ENCODE assay signal across 1 cellular context in the genomic region with DNA sequence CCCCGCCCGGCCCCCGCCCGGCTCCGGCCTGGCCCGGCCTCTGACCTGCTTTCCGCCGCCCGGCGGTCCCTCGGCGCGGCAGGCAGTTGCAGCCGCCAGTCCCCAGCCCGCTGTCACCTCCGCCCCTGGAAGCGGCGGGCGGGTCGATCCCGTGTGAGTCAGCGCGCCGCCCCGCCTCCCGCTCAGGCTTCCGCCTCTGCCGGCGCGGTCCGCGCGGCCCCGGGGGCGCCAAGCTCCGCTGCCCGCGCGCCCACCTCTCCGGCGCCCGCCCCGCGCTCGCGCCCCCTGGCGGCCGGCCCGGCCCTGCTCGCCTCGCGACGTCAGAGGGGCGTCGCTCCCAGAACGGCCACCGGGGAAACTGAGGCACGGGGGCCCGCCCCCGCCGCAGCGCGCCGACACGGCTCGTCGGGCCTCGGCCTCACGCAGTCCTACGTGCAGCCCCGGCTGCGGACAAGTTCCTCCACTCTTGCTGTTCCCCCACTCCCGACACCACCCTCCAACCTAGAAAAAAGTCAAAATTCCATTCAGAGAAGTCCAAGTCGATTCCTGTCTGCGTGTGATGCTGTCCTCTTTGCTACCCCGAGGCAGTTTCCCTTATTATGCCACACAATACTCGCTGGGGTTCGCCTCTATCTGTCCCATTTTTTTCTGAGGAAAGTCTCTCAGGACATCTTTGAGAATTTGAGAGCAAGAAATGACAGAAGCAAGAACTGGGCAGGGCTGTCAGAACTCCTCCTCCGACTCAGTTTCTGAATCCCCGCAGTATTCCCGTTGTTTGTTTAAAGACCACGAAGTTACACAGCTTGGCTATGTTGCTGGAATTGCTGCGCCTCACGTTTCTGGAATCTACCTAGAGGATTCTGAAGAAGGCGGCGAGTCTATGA.
TF ChIP-seq lines count a peak whose summit lies in the region.

A gene with protein sequence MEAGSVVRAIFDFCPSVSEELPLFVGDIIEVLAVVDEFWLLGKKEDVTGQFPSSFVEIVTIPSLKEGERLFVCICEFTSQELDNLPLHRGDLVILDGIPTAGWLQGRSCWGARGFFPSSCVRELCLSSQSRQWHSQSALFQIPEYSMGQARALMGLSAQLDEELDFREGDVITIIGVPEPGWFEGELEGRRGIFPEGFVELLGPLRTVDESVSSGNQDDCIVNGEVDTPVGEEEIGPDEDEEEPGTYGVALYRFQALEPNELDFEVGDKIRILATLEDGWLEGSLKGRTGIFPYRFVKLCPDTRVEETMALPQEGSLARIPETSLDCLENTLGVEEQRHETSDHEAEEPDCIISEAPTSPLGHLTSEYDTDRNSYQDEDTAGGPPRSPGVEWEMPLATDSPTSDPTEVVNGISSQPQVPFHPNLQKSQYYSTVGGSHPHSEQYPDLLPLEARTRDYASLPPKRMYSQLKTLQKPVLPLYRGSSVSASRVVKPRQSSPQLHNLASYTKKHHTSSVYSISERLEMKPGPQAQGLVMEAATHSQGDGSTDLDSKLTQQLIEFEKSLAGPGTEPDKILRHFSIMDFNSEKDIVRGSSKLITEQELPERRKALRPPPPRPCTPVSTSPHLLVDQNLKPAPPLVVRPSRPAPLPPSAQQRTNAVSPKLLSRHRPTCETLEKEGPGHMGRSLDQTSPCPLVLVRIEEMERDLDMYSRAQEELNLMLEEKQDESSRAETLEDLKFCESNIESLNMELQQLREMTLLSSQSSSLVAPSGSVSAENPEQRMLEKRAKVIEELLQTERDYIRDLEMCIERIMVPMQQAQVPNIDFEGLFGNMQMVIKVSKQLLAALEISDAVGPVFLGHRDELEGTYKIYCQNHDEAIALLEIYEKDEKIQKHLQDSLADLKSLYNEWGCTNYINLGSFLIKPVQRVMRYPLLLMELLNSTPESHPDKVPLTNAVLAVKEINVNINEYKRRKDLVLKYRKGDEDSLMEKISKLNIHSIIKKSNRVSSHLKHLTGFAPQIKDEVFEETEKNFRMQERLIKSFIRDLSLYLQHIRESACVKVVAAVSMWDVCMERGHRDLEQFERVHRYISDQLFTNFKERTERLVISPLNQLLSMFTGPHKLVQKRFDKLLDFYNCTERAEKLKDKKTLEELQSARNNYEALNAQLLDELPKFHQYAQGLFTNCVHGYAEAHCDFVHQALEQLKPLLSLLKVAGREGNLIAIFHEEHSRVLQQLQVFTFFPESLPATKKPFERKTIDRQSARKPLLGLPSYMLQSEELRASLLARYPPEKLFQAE (N-terminal part only) (minus strand): TSS at position 155 of the 884 bp plus-strand sequence. CDS start 37,823 bp downstream, outside the sequence.

TF ChIP-seq in H1, 55 proteins besides CTCF, POLR2A, EP300 and RAD21:
- TF ChIP-seq JUND (IDR thresholded peaks at IDR 0.05; ENCODE audit: low read length) (no peak), JUN (IDR thresholded peaks at IDR 0.05; ENCODE audit: low read depth, low read length) (no peak), PHF8 (conservative IDR thresholded peaks at IDR 0.05; ENCODE audit: low read depth, low read length) (peak; percentile 6; the same call in 1 of the 2 replicates), SIRT6 (IDR thresholded peaks at IDR 0.05; ENCODE audit: low read length) (no peak), FOSL1 (IDR thresholded peaks at IDR 0.05; ENCODE audit: insufficient read depth, low read depth, low read length) (no peak), EZH2 (IDR thresholded peaks at IDR 0.05; ENCODE audit: low read depth, low read length, severe bottlenecking) (no peak), NRF1 (IDR thresholded peaks at IDR 0.05; ENCODE audit: low read depth, low read length) (no peak), TBP (IDR thresholded peaks at IDR 0.05; ENCODE audit: low read depth, low read length) (peak; percentile 23; the same call in 1 of the 2 replicates), RBBP5 (IDR thresholded peaks at IDR 0.05; ENCODE audit: borderline replicate concordance, low read depth, low read length) (no peak), SIN3A (conservative IDR thresholded peaks at IDR 0.05 in 1 of 2, IDR thresholded peaks at IDR 0.05 in 1 of 2; ENCODE audit: low read depth in 1 of 2, low read length in 2 of 2) (no peak), TAF1 (IDR thresholded peaks at IDR 0.05; ENCODE audit: low read depth, low read length) (peak; percentile 39), GABPA (IDR thresholded peaks at IDR 0.05; ENCODE audit: borderline replicate concordance, insufficient read depth, low read length) (no peak), CREB1 (IDR thresholded peaks at IDR 0.05) (peak; percentile 83), SP1 (IDR thresholded peaks at IDR 0.05; ENCODE audit: low read depth, low read length) (no peak), EGR1 (IDR thresholded peaks at IDR 0.05; ENCODE audit: borderline replicate concordance, low read depth, low read length) (no peak; the same call in 1 of the 2 replicates), ASH2L (IDR thresholded peaks at IDR 0.05; ENCODE audit: low read length) (peak; percentile 30), CTBP2 (IDR thresholded peaks at IDR 0.05; ENCODE audit: borderline replicate concordance, insufficient read depth, insufficient read length, low read length) (no peak), KDM4A (IDR thresholded peaks at IDR 0.05; ENCODE audit: low read depth, low read length, severe bottlenecking) (peak; percentile 45)
- TF ChIP-seq, protein P1, sequence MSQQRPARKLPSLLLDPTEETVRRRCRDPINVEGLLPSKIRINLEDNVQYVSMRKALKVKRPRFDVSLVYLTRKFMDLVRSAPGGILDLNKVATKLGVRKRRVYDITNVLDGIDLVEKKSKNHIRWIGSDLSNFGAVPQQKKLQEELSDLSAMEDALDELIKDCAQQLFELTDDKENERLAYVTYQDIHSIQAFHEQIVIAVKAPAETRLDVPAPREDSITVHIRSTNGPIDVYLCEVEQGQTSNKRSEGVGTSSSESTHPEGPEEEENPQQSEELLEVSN (IDR thresholded peaks at IDR 0.05), result no peak
- TF ChIP-seq, protein P2, sequence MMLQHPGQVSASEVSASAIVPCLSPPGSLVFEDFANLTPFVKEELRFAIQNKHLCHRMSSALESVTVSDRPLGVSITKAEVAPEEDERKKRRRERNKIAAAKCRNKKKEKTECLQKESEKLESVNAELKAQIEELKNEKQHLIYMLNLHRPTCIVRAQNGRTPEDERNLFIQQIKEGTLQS (IDR thresholded peaks at IDR 0.05; ENCODE audit: insufficient read depth, low read depth, low read length), result no peak
- TF ChIP-seq, protein P3, sequence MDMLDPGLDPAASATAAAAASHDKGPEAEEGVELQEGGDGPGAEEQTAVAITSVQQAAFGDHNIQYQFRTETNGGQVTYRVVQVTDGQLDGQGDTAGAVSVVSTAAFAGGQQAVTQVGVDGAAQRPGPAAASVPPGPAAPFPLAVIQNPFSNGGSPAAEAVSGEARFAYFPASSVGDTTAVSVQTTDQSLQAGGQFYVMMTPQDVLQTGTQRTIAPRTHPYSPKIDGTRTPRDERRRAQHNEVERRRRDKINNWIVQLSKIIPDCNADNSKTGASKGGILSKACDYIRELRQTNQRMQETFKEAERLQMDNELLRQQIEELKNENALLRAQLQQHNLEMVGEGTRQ (IDR thresholded peaks at IDR 0.05; ENCODE audit: low read length), result no peak
- TF ChIP-seq, protein P4, sequence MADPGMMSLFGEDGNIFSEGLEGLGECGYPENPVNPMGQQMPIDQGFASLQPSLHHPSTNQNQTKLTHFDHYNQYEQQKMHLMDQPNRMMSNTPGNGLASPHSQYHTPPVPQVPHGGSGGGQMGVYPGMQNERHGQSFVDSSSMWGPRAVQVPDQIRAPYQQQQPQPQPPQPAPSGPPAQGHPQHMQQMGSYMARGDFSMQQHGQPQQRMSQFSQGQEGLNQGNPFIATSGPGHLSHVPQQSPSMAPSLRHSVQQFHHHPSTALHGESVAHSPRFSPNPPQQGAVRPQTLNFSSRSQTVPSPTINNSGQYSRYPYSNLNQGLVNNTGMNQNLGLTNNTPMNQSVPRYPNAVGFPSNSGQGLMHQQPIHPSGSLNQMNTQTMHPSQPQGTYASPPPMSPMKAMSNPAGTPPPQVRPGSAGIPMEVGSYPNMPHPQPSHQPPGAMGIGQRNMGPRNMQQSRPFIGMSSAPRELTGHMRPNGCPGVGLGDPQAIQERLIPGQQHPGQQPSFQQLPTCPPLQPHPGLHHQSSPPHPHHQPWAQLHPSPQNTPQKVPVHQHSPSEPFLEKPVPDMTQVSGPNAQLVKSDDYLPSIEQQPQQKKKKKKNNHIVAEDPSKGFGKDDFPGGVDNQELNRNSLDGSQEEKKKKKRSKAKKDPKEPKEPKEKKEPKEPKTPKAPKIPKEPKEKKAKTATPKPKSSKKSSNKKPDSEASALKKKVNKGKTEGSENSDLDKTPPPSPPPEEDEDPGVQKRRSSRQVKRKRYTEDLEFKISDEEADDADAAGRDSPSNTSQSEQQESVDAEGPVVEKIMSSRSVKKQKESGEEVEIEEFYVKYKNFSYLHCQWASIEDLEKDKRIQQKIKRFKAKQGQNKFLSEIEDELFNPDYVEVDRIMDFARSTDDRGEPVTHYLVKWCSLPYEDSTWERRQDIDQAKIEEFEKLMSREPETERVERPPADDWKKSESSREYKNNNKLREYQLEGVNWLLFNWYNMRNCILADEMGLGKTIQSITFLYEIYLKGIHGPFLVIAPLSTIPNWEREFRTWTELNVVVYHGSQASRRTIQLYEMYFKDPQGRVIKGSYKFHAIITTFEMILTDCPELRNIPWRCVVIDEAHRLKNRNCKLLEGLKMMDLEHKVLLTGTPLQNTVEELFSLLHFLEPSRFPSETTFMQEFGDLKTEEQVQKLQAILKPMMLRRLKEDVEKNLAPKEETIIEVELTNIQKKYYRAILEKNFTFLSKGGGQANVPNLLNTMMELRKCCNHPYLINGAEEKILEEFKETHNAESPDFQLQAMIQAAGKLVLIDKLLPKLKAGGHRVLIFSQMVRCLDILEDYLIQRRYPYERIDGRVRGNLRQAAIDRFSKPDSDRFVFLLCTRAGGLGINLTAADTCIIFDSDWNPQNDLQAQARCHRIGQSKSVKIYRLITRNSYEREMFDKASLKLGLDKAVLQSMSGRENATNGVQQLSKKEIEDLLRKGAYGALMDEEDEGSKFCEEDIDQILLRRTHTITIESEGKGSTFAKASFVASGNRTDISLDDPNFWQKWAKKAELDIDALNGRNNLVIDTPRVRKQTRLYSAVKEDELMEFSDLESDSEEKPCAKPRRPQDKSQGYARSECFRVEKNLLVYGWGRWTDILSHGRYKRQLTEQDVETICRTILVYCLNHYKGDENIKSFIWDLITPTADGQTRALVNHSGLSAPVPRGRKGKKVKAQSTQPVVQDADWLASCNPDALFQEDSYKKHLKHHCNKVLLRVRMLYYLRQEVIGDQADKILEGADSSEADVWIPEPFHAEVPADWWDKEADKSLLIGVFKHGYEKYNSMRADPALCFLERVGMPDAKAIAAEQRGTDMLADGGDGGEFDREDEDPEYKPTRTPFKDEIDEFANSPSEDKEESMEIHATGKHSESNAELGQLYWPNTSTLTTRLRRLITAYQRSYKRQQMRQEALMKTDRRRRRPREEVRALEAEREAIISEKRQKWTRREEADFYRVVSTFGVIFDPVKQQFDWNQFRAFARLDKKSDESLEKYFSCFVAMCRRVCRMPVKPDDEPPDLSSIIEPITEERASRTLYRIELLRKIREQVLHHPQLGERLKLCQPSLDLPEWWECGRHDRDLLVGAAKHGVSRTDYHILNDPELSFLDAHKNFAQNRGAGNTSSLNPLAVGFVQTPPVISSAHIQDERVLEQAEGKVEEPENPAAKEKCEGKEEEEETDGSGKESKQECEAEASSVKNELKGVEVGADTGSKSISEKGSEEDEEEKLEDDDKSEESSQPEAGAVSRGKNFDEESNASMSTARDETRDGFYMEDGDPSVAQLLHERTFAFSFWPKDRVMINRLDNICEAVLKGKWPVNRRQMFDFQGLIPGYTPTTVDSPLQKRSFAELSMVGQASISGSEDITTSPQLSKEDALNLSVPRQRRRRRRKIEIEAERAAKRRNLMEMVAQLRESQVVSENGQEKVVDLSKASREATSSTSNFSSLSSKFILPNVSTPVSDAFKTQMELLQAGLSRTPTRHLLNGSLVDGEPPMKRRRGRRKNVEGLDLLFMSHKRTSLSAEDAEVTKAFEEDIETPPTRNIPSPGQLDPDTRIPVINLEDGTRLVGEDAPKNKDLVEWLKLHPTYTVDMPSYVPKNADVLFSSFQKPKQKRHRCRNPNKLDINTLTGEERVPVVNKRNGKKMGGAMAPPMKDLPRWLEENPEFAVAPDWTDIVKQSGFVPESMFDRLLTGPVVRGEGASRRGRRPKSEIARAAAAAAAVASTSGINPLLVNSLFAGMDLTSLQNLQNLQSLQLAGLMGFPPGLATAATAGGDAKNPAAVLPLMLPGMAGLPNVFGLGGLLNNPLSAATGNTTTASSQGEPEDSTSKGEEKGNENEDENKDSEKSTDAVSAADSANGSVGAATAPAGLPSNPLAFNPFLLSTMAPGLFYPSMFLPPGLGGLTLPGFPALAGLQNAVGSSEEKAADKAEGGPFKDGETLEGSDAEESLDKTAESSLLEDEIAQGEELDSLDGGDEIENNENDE (IDR thresholded peaks at IDR 0.05; ENCODE audit: insufficient replicate concordance, low read length), result no peak
